8 cellular contexts compared by ENCODE assay signal in the genomic region with DNA sequence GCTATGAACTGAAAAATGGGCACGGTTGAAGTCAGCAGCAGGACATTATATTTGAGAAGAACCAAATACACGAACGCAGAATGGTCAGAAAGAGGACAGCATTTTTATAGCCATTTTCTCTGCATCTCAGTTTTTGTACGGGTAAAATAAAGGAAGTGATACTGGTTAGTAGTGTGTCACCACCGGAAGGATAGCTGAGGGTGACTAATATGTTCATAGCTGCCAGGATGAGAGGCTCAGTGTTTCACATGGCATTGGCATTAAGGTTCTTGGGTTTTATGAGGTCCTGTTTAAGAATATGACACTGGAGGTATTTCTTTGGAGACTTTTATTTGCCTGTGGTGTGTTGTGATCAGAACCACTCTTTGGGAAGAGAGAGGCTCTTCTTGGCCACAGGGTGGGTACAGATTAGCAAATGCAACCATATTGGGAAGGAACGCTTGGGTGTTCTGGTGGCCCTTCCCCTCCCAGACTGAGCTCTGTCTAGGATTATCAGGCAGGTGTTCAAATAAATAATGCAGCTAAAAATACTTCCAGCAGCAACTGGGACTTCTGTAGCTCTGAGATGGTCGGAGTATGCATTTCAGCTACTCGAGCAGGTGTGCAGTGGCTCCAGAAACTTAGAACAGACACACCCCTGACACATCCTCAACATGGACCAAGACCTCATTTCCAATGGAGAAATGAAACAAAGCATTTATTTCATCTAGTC.
DNase-seq lines count a peak whose midpoint lies in the region; ATAC-seq and TF ChIP-seq lines count a peak whose summit lies in the region.

No MANE protein-coding gene starts in this region.

- H3K27ac ChIP-seq in thyroid gland = no peak overlapping the region

- H3K4me3 ChIP-seq in thyroid gland (replicated peaks in 1 of 3) = no peak overlapping the region

- no peaks in the 10 kb centered on the region for H3K36me3 Mint-ChIP-seq in activated CD4-positive, alpha-beta memory T cell treated with anti-CD3 and anti-CD28 coated beads, Interleukin-2, amount 10 ng/mL, durations not matched to agents 7 days and 5 days (ENCODE audit: low read depth)

- no peaks in the 10 kb centered on the region for H3K27me3 Mint-ChIP-seq in activated CD4-positive, alpha-beta memory T cell treated with anti-CD3 and anti-CD28 coated beads, Interleukin-2, amount 10 ng/mL, durations not matched to agents 7 days and 5 days

- CTCF ChIA-PET in activated CD4-positive, alpha-beta memory T cell treated with anti-CD3 and anti-CD28 coated beads, Interleukin-2, amount 10 ng/mL, durations not matched to agents 7 days and 5 days (lab: Charles Lee) = no interaction called here

- no peak overlapping the region for H3K27ac Mint-ChIP-seq in activated CD4-positive, alpha-beta memory T cell treated with anti-CD3 and anti-CD28 coated beads, Interleukin-2, amount 10 ng/mL, durations not matched to agents 7 days and 5 days

- no peaks in the 10 kb centered on the region for H3K9me3 ChIP-seq in thyroid gland

- 83 to 91% methylated on average over 8 of the region's 8 CpGs for WGBS in thyroid gland, 2 donors

- ATAC-seq in GM18520 (IDR thresholded peaks at IDR 0.05; ENCODE audit: unreplicated experiment) (peak; percentile 88), HG02884 (IDR thresholded peaks at IDR 0.05; ENCODE audit: unreplicated experiment) (peak; percentile 86)

- H3K27me3 ChIP-seq in thyroid gland = no peaks in the 10 kb centered on the region

- H3K4me1 Mint-ChIP-seq in activated CD4-positive, alpha-beta memory T cell treated with anti-CD3 and anti-CD28 coated beads, Interleukin-2, amount 10 ng/mL, durations not matched to agents 7 days and 5 days = peaks cover 13% of the 10 kb centered on the region

- H3K4me3 Mint-ChIP-seq in activated CD4-positive, alpha-beta memory T cell treated with anti-CD3 and anti-CD28 coated beads, Interleukin-2, amount 10 ng/mL, durations not matched to agents 7 days and 5 days = no peak overlapping the region

- TF ChIP-seq CTCF in thyroid gland (IDR thresholded peaks at IDR 0.05) = no peak

- peak; percentile 50 for DNase-seq in RKO (ENCODE audit: low spot score)
- peak; percentile 63 for DNase-seq in myocyte (ENCODE audit: low read depth)
- DNase-seq in DMS114 treated with DMSO at 0.1 percent for 48 hours (lab: John Stamatoyannopoulos, UW; ENCODE audit: unreplicated experiment) = no peak
- no peak for DNase-seq in activated CD4-positive, alpha-beta memory T cell treated with anti-CD3 and anti-CD28 coated beads, Interleukin-2, amount 10 ng/mL, durations not matched to agents 7 days and 5 days
- no peak for DNase-seq in hepatic stellate cell (ENCODE audit: low spot score)
- DNase-seq in thyroid gland = no peak

- no peak for TF ChIP-seq POLR2A in thyroid gland (IDR thresholded peaks at IDR 0.05)

- no peaks in the 10 kb centered on the region for H3K36me3 ChIP-seq in thyroid gland

- intact Hi-C loops in thyroid gland (cut with DNase I) = no loop called here

- no peaks in the 10 kb centered on the region for H3K9me3 Mint-ChIP-seq in activated CD4-positive, alpha-beta memory T cell treated with anti-CD3 and anti-CD28 coated beads, Interleukin-2, amount 10 ng/mL, durations not matched to agents 7 days and 5 days

- peaks cover 41 to 50% of the 10 kb centered on the region in 2 donors for H3K4me1 ChIP-seq in thyroid gland

- POLR2A ChIA-PET in activated CD4-positive, alpha-beta memory T cell treated with anti-CD3 and anti-CD28 coated beads, Interleukin-2, amount 10 ng/mL, durations not matched to agents 7 days and 5 days (lab: Charles Lee) = no interaction called here

Comparison
In these comparisons a context has a peak if more than half of its experiments do, and no peak if none do; other contexts are left out.
1. DNase-seq: peak in RKO (single experiment) and myocyte (single experiment); none in DMS114 treated with DMSO at 0.1 percent for 48 hours (single experiment), activated CD4-positive, alpha-beta memory T cell treated with anti-CD3 and anti-CD28 coated beads, Interleukin-2, amount 10 ng/mL, durations not matched to agents 7 days and 5 days (single experiment), hepatic stellate cell (single experiment) and thyroid gland (0 of 2).